In genomic region chr6:169800668-169801395, GRCh38 we compare ENCODE assay signal across 8 cellular contexts. TPM values are rescaled to one million over a fixed set of nuclear protein-coding genes. Genes with fewer than 3 reads are reported as not detected.
A peak's percentile ranks its signal among the peaks of the same experiment; 100 is the strongest.
DNase-seq lines count a peak whose midpoint lies in the region; ATAC-seq and TF ChIP-seq lines count a peak whose summit lies in the region.

No MANE protein-coding gene starts in this region.

- H3K27me3 Mint-ChIP-seq in activated CD8-positive, alpha-beta T cell treated with anti-CD3 and anti-CD28 coated beads for 36 hours: peaks cover 42% of the 10 kb centered on the region
- H3K27me3 Mint-ChIP-seq in activated CD8-positive, alpha-beta T cell treated with anti-CD3 and anti-CD28 coated beads, Interleukin-2, amount 10 ng/mL, durations not matched to agents 7 days and 5 days (ENCODE audit: low read depth): peaks cover 66% of the 10 kb centered on the region

- intact Hi-C loops in activated CD8-positive, alpha-beta T cell treated with anti-CD3 and anti-CD28 coated beads for 36 hours (cut with micrococcal nuclease): no loop called here

- CTCF ChIA-PET in activated CD8-positive, alpha-beta T cell treated with anti-CD3 and anti-CD28 coated beads for 36 hours (lab: Charles Lee): interaction anchor here (1.7 to 3.7 kb wide), 2 partner anchors 10 to 31 kb away, joined by 7 to 10 read pairs; no protein-coding TSS in a partner anchor
- CTCF ChIA-PET in activated CD8-positive, alpha-beta T cell treated with anti-CD3 and anti-CD28 coated beads, Interleukin-2, amount 10 ng/mL, durations not matched to agents 7 days and 5 days (lab: Charles Lee): interaction anchor here (8.2 kb wide), 1 partner anchor 11 kb away, joined by 98 read pairs; no protein-coding TSS in a partner anchor

- TF ChIP-seq POLR2A in NB4 (IDR thresholded peaks at IDR 0.05; ENCODE audit: extremely low read depth, insufficient read length): no peak

- H3K27ac Mint-ChIP-seq in activated CD8-positive, alpha-beta T cell treated with anti-CD3 and anti-CD28 coated beads for 36 hours: no peak overlapping the region
- H3K27ac Mint-ChIP-seq in activated CD8-positive, alpha-beta T cell treated with anti-CD3 and anti-CD28 coated beads, Interleukin-2, amount 10 ng/mL, durations not matched to agents 7 days and 5 days: no peak overlapping the region

- H3K36me3 Mint-ChIP-seq in activated CD8-positive, alpha-beta T cell treated with anti-CD3 and anti-CD28 coated beads for 36 hours (ENCODE audit: low read depth): no peaks in the 10 kb centered on the region
- no peaks in the 10 kb centered on the region for H3K36me3 Mint-ChIP-seq in activated CD8-positive, alpha-beta T cell treated with anti-CD3 and anti-CD28 coated beads, Interleukin-2, amount 10 ng/mL, durations not matched to agents 7 days and 5 days (ENCODE audit: low read depth)

- H3K9me3 Mint-ChIP-seq in activated CD8-positive, alpha-beta T cell treated with anti-CD3 and anti-CD28 coated beads for 36 hours: no peaks in the 10 kb centered on the region
- no peaks in the 10 kb centered on the region for H3K9me3 Mint-ChIP-seq in activated CD8-positive, alpha-beta T cell treated with anti-CD3 and anti-CD28 coated beads, Interleukin-2, amount 10 ng/mL, durations not matched to agents 7 days and 5 days (ENCODE audit: insufficient read depth)

- POLR2A ChIA-PET in activated CD8-positive, alpha-beta T cell treated with anti-CD3 and anti-CD28 coated beads for 36 hours (lab: Charles Lee): interaction anchor here (1.1 kb wide), 1 partner anchor 13 kb away, joined by 3 read pairs; no protein-coding TSS in a partner anchor
- POLR2A ChIA-PET in activated CD8-positive, alpha-beta T cell treated with anti-CD3 and anti-CD28 coated beads, Interleukin-2, amount 10 ng/mL, durations not matched to agents 7 days and 5 days (lab: Charles Lee): no interaction called here

- TF ChIP-seq CTCF in activated CD8-positive, alpha-beta T cell treated with anti-CD3 and anti-CD28 coated beads for 36 hours (IDR thresholded peaks at IDR 0.05): no peak
- TF ChIP-seq CTCF in NB4 (IDR thresholded peaks at IDR 0.05; ENCODE audit: low read depth, low read length) (no peak), choroid plexus epithelial cell (conservative IDR thresholded peaks at IDR 0.05; ENCODE audit: low read depth, low read length) (no peak), omental fat pad (IDR thresholded peaks at IDR 0.05) (no peak)

- H3K4me3 Mint-ChIP-seq in activated CD8-positive, alpha-beta T cell treated with anti-CD3 and anti-CD28 coated beads for 36 hours: no peak overlapping the region
- no peak overlapping the region for H3K4me3 Mint-ChIP-seq in activated CD8-positive, alpha-beta T cell treated with anti-CD3 and anti-CD28 coated beads, Interleukin-2, amount 10 ng/mL, durations not matched to agents 7 days and 5 days

- ATAC-seq in activated CD8-positive, alpha-beta T cell treated with anti-CD3 and anti-CD28 coated beads for 36 hours: peak; percentile 45
- ATAC-seq in activated CD8-positive, alpha-beta T cell treated with anti-CD3 and anti-CD28 coated beads, Interleukin-2, amount 10 ng/mL, durations not matched to agents 7 days and 5 days: no peak
- peak; percentile 88 for ATAC-seq in omental fat pad (ENCODE audit: low FRiP score)
- ATAC-seq in HG02588 (IDR thresholded peaks at IDR 0.05; ENCODE audit: unreplicated experiment): no peak
- no peak for ATAC-seq in HG03045 (IDR thresholded peaks at IDR 0.05; ENCODE audit: unreplicated experiment)

- H3K4me1 Mint-ChIP-seq in activated CD8-positive, alpha-beta T cell treated with anti-CD3 and anti-CD28 coated beads for 36 hours (ENCODE audit: low read depth): peaks cover 35% of the 10 kb centered on the region
- peaks cover 31% of the 10 kb centered on the region for H3K4me1 Mint-ChIP-seq in activated CD8-positive, alpha-beta T cell treated with anti-CD3 and anti-CD28 coated beads, Interleukin-2, amount 10 ng/mL, durations not matched to agents 7 days and 5 days (ENCODE audit: low read depth)

- H3K4me3 ChIP-seq in NB4 (ENCODE audit: low read depth, low read length) (no peak overlapping the region), choroid plexus epithelial cell (ENCODE audit: low read depth, low read length) (no peak overlapping the region)

- no peak for DNase-seq in activated CD8-positive, alpha-beta T cell treated with anti-CD3 and anti-CD28 coated beads for 36 hours
- no peak for DNase-seq in activated CD8-positive, alpha-beta T cell treated with anti-CD3 and anti-CD28 coated beads, Interleukin-2, amount 10 ng/mL, durations not matched to agents 7 days and 5 days
- peak; percentile 84 for DNase-seq in NB4 (ENCODE audit: low read depth)
- peak; percentile 71 for DNase-seq in choroid plexus epithelial cell (ENCODE audit: low read depth)
- no peak for DNase-seq in omental fat pad (ENCODE audit: low spot score)
- DNase-seq in GDM1 (lab: John Stamatoyannopoulos, UW): no peak

RNA-seq across cellular contexts. Expression of gene ERMARD, which starts 49.4 kb away (rescaled TPM):
- total RNA-seq in activated CD8-positive, alpha-beta T cell treated with anti-CD3 and anti-CD28 coated beads for 36 hours: 10 to 100 TPM; 24.9 to 26.6 TPM
- 10 to 100 TPM; 28.7 to 33.0 TPM for total RNA-seq in activated CD8-positive, alpha-beta T cell treated with anti-CD3 and anti-CD28 coated beads, Interleukin-2, amount 10 ng/mL, durations not matched to agents 7 days and 5 days
- 10 to 100 TPM; 11.9 to 30.3 (median 20.2) TPM for total RNA-seq in omental fat pad

RNA-seq across cellular contexts. Expression of gene DYNLT2, which starts 49.5 kb away (rescaled TPM):
- total RNA-seq in activated CD8-positive, alpha-beta T cell treated with anti-CD3 and anti-CD28 coated beads for 36 hours: 1 to 10 TPM; 2.2 to 2.4 TPM
- total RNA-seq in activated CD8-positive, alpha-beta T cell treated with anti-CD3 and anti-CD28 coated beads, Interleukin-2, amount 10 ng/mL, durations not matched to agents 7 days and 5 days: 1 to 10 TPM; 2.1 to 2.6 TPM
- total RNA-seq in omental fat pad: 1 to 10 TPM in 3 of 4 donors, under 1 TPM in 1; 0.94 to 2.5 (median 2.1) TPM

Comparison
In these comparisons a context has a peak if more than half of its experiments do, and no peak if none do; other contexts are left out.
1. ATAC-seq: peak in activated CD8-positive, alpha-beta T cell treated with anti-CD3 and anti-CD28 coated beads for 36 hours (single experiment) and omental fat pad (single experiment); none in activated CD8-positive, alpha-beta T cell treated with anti-CD3 and anti-CD28 coated beads, Interleukin-2, amount 10 ng/mL, durations not matched to agents 7 days and 5 days (single experiment), HG02588 (single experiment) and HG03045 (single experiment).
2. DNase-seq: peak in NB4 (single experiment) and choroid plexus epithelial cell (single experiment); none in activated CD8-positive, alpha-beta T cell treated with anti-CD3 and anti-CD28 coated beads for 36 hours (single experiment), activated CD8-positive, alpha-beta T cell treated with anti-CD3 and anti-CD28 coated beads, Interleukin-2, amount 10 ng/mL, durations not matched to agents 7 days and 5 days (single experiment), omental fat pad (single experiment) and GDM1 (single experiment).